Comparison of ENCODE assay signal across 31 cellular contexts in genomic region chr19:10010939-10011338, GRCh38. TPM values are rescaled to one million over a fixed set of nuclear protein-coding genes. Genes with fewer than 3 reads are reported as not detected.
DNase-seq lines count a peak whose midpoint lies in the region; ATAC-seq and TF ChIP-seq lines count a peak whose summit lies in the region.
"Had no signal": no experiment of that assay in that cellular context is flagged by ENCODE, and none has a peak within 500 bp of the region (broad histone marks: within the 10 kb centered on the region; RNA-seq: fewer than 3 reads in every experiment).

No MANE protein-coding gene starts in this region.

- H3K9me3 ChIP-seq in left ventricle myocardium inferior (replicated peaks) (no peaks in the 10 kb centered on the region), right atrium auricular region (no peaks in the 10 kb centered on the region)
- H3K9me3 ChIP-seq: Peyer's patch had no signal

- peaks cover 0 to 17% (median 4%) of the 10 kb centered on the region in 5 experiments for H3K9me3 Mint-ChIP-seq in brain
- H3K9me3 Mint-ChIP-seq in nephron, result no peaks in the 10 kb centered on the region
- peaks cover 4% of the 10 kb centered on the region for H3K9me3 Mint-ChIP-seq in activated CD4-positive, alpha-beta T cell treated with anti-CD3 and anti-CD28 coated beads, Interleukin-2, amount 10 ng/mL, durations not matched to agents 24 days and 14 days
- H3K9me3 Mint-ChIP-seq: activated naive CD4-positive, alpha-beta T cell treated with anti-CD3 and anti-CD28 coated beads for 36 hours; T-helper 1 cell treated with Interleukin-12 subunit alpha and Interleukin-12 subunit beta and Interleukin-4 antibody, amounts not matched to agents 30 μg/mL and 1 μg/mL, for 36 hours had no signal

- H3K36me3 ChIP-seq in left ventricle myocardium inferior (no peaks in the 10 kb centered on the region), right atrium auricular region (no peaks in the 10 kb centered on the region)
- H3K36me3 ChIP-seq: Peyer's patch had no signal

- H3K27ac Mint-ChIP-seq in brain (no peak overlapping the region), nephron (no peak overlapping the region)
- H3K27ac Mint-ChIP-seq in activated CD4-positive, alpha-beta T cell treated with anti-CD3 and anti-CD28 coated beads, Interleukin-2, amount 10 ng/mL, durations not matched to agents 24 days and 14 days, result no peak overlapping the region
- H3K27ac Mint-ChIP-seq: activated naive CD4-positive, alpha-beta T cell treated with anti-CD3 and anti-CD28 coated beads for 36 hours; H9; T-helper 1 cell treated with Interleukin-12 subunit alpha and Interleukin-12 subunit beta and Interleukin-4 antibody, amounts not matched to agents 30 μg/mL and 1 μg/mL, for 36 hours had no signal

- H3K36me3 Mint-ChIP-seq in brain (no peaks in the 10 kb centered on the region), nephron (ENCODE audit: low read depth) (no peaks in the 10 kb centered on the region)
- H3K36me3 Mint-ChIP-seq in activated CD4-positive, alpha-beta T cell treated with anti-CD3 and anti-CD28 coated beads, Interleukin-2, amount 10 ng/mL, durations not matched to agents 24 days and 14 days (ENCODE audit: low read depth), result no peaks in the 10 kb centered on the region

- H3K4me3 ChIP-seq in left ventricle myocardium inferior (peak overlapping the region; percentile 69), right atrium auricular region (no peak overlapping the region), dorsolateral prefrontal cortex (peak overlapping the region in 4 of 59 donors; percentile 43 to 51 (median 48))

- no peak for DNase-seq in left ventricle myocardium inferior
- no peak for DNase-seq in right atrium auricular region (ENCODE audit: low spot score)
- DNase-seq in NK-92 treated with Interleukin-12 subunit alpha and Interleukin-12 subunit beta, amount 100 ng/mL, for 24 hours (lab: John Stamatoyannopoulos, UW), result no peak
- DNase-seq in dorsolateral prefrontal cortex, result no peak
- DNase-seq in activated CD4-positive, alpha-beta T cell treated with anti-CD3 and anti-CD28 coated beads, Interleukin-2, amount 10 ng/mL, durations not matched to agents 24 days and 14 days, result no peak
- DNase-seq: activated CD4-positive, alpha-beta T cell treated with anti-CD3 and anti-CD28 coated beads for 4 hours; activated naive CD4-positive, alpha-beta T cell treated with anti-CD3 and anti-CD28 coated beads for 36 hours; activated T-cell treated with anti-CD3 and anti-CD28 coated beads, Interleukin-2, amount 50 U/mL, for 48 hours; anterior cingulate cortex; effector CD4-positive, alpha-beta T cell; foreskin keratinocyte; NCI-H1048; NCI-H187; NCI-H2171 treated with DMSO at 0.1 percent for 48 hours; NCI-H524 treated with DMSO at 0.1 percent for 48 hours; stimulated activated CD4-positive, alpha-beta T cell treated with anti-CD3 and anti-CD28 coated beads, Interleukin-2, amount 100 ng/mL, for 24 hours had no signal

- H3K4me1 Mint-ChIP-seq in brain, result peaks cover 38% of the 10 kb centered on the region
- H3K4me1 Mint-ChIP-seq in nephron, result peaks cover 22% of the 10 kb centered on the region
- H3K4me1 Mint-ChIP-seq in activated CD4-positive, alpha-beta T cell treated with anti-CD3 and anti-CD28 coated beads, Interleukin-2, amount 10 ng/mL, durations not matched to agents 24 days and 14 days, result peaks cover 21% of the 10 kb centered on the region

- H3K27me3 Mint-ChIP-seq in brain, result peaks cover 68% of the 10 kb centered on the region
- peaks cover 75% of the 10 kb centered on the region for H3K27me3 Mint-ChIP-seq in nephron (ENCODE audit: low read depth)
- peaks cover 49% of the 10 kb centered on the region for H3K27me3 Mint-ChIP-seq in activated CD4-positive, alpha-beta T cell treated with anti-CD3 and anti-CD28 coated beads, Interleukin-2, amount 10 ng/mL, durations not matched to agents 24 days and 14 days

- peaks cover 99% of the 10 kb centered on the region for H3K27me3 ChIP-seq in left ventricle myocardium inferior (ENCODE audit: low read depth)
- no peaks in the 10 kb centered on the region for H3K27me3 ChIP-seq in right atrium auricular region
- peaks cover 0 to 57% (median 24%) of the 10 kb centered on the region in 45 donors for H3K27me3 ChIP-seq in dorsolateral prefrontal cortex
- H3K27me3 ChIP-seq: Peyer's patch had no signal

- H3K27ac ChIP-seq in left ventricle myocardium inferior (replicated peaks) (peak overlapping the region; percentile 87), right atrium auricular region (peak overlapping the region in 1 of 2 donors; percentile 79), dorsolateral prefrontal cortex (no peak overlapping the region)
- H3K27ac ChIP-seq: C4-2B, epithelial cell of prostate, foreskin keratinocyte, HL-60 had no signal

- intact Hi-C loops in left ventricle myocardium inferior (cut with micrococcal nuclease) (no loop called here), dorsolateral prefrontal cortex (cut with DNase I) (no loop called here)
- intact Hi-C loops in activated CD4-positive, alpha-beta T cell treated with anti-CD3 and anti-CD28 coated beads, Interleukin-2, amount 10 ng/mL, durations not matched to agents 24 days and 14 days (cut with micrococcal nuclease), result no loop called here

- no peak for ATAC-seq in HG03460 (IDR thresholded peaks at IDR 0.05; ENCODE audit: unreplicated experiment)

- H3K4me3 Mint-ChIP-seq in brain (peak overlapping the region in 4 of 5 experiments; percentile 13 to 68 (median 34)), nephron (peak overlapping the region; percentile 23 to 58 (median 56))
- no peak overlapping the region for H3K4me3 Mint-ChIP-seq in activated CD4-positive, alpha-beta T cell treated with anti-CD3 and anti-CD28 coated beads, Interleukin-2, amount 10 ng/mL, durations not matched to agents 24 days and 14 days
- H3K4me3 Mint-ChIP-seq: activated naive CD4-positive, alpha-beta T cell treated with anti-CD3 and anti-CD28 coated beads for 36 hours; T-helper 1 cell treated with Interleukin-12 subunit alpha and Interleukin-12 subunit beta and Interleukin-4 antibody, amounts not matched to agents 30 μg/mL and 1 μg/mL, for 36 hours had no signal

- TF ChIP-seq CTCF in left ventricle myocardium inferior (IDR thresholded peaks at IDR 0.05; ENCODE audit: borderline replicate concordance) (no peak), right atrium auricular region (IDR thresholded peaks at IDR 0.05) (no peak), brain (conservative IDR thresholded peaks at IDR 0.05) (no peak), nephron (IDR thresholded peaks at IDR 0.05; ENCODE audit: unreplicated experiment in 3 of 3) (no peak), dorsolateral prefrontal cortex (IDR thresholded peaks at IDR 0.05 in 54 of 56, conservative IDR thresholded peaks at IDR 0.05 in 2 of 56; ENCODE audit: low read depth in 1 of 56, partially characterized antibody in 56 of 56) (no peak)

- peaks cover 20% of the 10 kb centered on the region for H3K4me1 ChIP-seq in left ventricle myocardium inferior
- H3K4me1 ChIP-seq in right atrium auricular region, result peaks cover 0 to 26% of the 10 kb centered on the region in 2 donors

RNA-seq across cellular contexts. Expression of gene COL5A3, which starts 0.6 kb away (rescaled TPM):
- total RNA-seq in left ventricle myocardium inferior (8.7 TPM), right atrium auricular region (1 to 10 TPM; 6.8 to 7.2 TPM), dorsolateral prefrontal cortex (100 to 1,000 TPM in 1 of 120 experiments, 10 to 100 TPM in 118, 1 to 10 TPM in 1; 9.4 to 144 (median 31.3) TPM)
- polyA plus RNA-seq in brain (ENCODE audit: insufficient read depth, low read depth, low replicate concordance), result 5.9 TPM
- total RNA-seq in activated CD4-positive, alpha-beta T cell treated with anti-CD3 and anti-CD28 coated beads, Interleukin-2, amount 10 ng/mL, durations not matched to agents 24 days and 14 days, result 0.59 and 0.63 TPM in 2 replicates

RNA-seq across cellular contexts. Expression of gene RDH8, which starts 2.3 kb away (rescaled TPM):
- total RNA-seq in left ventricle myocardium inferior (not detected), right atrium auricular region (not detected), dorsolateral prefrontal cortex (not detected)
- polyA plus RNA-seq in brain (ENCODE audit: insufficient read depth, low read depth, low replicate concordance), result not detected
- total RNA-seq in activated CD4-positive, alpha-beta T cell treated with anti-CD3 and anti-CD28 coated beads, Interleukin-2, amount 10 ng/mL, durations not matched to agents 24 days and 14 days, result not detected in 2 replicates
- total RNA-seq: activated CD8-positive, alpha-beta memory T cell treated with anti-CD3 and anti-CD28 coated beads for 36 hours; activated naive CD4-positive, alpha-beta T cell treated with anti-CD3 and anti-CD28 coated beads for 36 hours; Daoy; foreskin keratinocyte; H9; kidney; Peyer's patch; smooth muscle cell; urinary bladder had no signal
- polyA plus RNA-seq: AG04450, foreskin keratinocyte, smooth muscle cell, urinary bladder had no signal
